ENCODE assay signal across 8 cellular contexts in the genomic region with DNA sequence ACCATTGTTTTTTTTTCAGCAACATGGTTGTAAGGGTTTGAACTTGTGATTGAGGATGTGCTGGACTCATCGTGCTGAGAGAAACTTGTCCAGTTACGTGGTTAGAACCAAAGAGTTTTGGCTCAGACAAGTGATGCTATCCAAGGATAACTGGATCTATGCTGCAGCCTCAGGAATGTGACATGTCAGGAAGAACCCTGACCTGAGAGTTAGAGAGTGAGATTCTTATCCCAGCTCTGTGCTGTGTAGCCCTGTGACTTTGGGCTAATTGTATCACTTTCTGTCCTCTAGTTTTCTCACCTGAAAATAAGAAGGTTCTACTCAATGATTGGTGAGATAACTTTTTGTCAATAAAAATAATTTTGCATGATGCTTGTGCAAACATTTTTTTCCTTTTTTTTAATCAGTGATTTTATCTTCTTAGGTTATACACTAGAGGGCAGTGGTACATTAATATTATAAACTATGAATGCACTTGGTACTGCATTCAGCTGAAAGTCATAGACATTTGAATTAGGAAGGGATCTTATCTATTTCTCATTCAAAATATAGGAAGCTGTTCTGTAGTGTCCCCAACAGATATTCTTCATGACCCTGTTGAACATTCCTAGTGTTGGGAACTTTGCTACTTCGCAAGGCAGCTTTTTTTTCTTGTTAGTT.
DNase-seq lines count a peak whose midpoint lies in the region; ATAC-seq and TF ChIP-seq lines count a peak whose summit lies in the region.
"Had no signal": no experiment of that assay in that cellular context is flagged by ENCODE, and none has a peak within 500 bp of the region (broad histone marks: within the 10 kb centered on the region; RNA-seq: fewer than 3 reads in every experiment).

No MANE protein-coding gene starts in this region.

- TF ChIP-seq CTCF in cardiac fibroblast (IDR thresholded peaks at IDR 0.05; ENCODE audit: low read depth, low read length), result no peak
- peak in 3 of 4 experiments; percentile 19 to 26 (median 20) for TF ChIP-seq CTCF in prostate gland (IDR thresholded peaks at IDR 0.05)

- no peak for TF ChIP-seq POLR2A in prostate gland (IDR thresholded peaks at IDR 0.05)

- no peak overlapping the region for H3K4me3 Mint-ChIP-seq in activated T-cell treated with anti-CD3 and anti-CD28 coated beads, Interleukin-2, amount 50 U/mL, for 72 hours
- H3K4me3 Mint-ChIP-seq: stimulated activated memory B cell treated with anti-CD40 and anti-IgM and Interleukin-4, amounts not matched to agents 10 μg/mL and 1 μg/mL and 100 μg/mL, for 72 hours had no signal

- H3K27me3 ChIP-seq in prostate gland (replicated peaks; ENCODE audit: insufficient read depth), result no peaks in the 10 kb centered on the region

- DNase-seq in HCEC 1CT, result peak; percentile 48
- peak; percentile 15 for DNase-seq in NCI-H2227 (lab: John Stamatoyannopoulos, UW; ENCODE audit: unreplicated experiment)
- peak; percentile 25 to 35 for DNase-seq in cardiac fibroblast (ENCODE audit: low read depth in 2 of 2)
- DNase-seq in prostate gland (ENCODE audit: low spot score), result no peak
- no peak for DNase-seq in activated T-cell treated with anti-CD3 and anti-CD28 coated beads, Interleukin-2, amount 50 U/mL, for 72 hours

- H3K9me3 ChIP-seq in prostate gland, result no peaks in the 10 kb centered on the region

- intact Hi-C loops in prostate gland (cut with DNase I), result no loop called here

- no peaks in the 10 kb centered on the region for H3K4me1 ChIP-seq in prostate gland (replicated peaks)

- no peaks in the 10 kb centered on the region for H3K36me3 ChIP-seq in prostate gland

- no peak overlapping the region for H3K27ac Mint-ChIP-seq in activated T-cell treated with anti-CD3 and anti-CD28 coated beads, Interleukin-2, amount 50 U/mL, for 72 hours
- H3K27ac Mint-ChIP-seq: stimulated activated memory B cell treated with anti-CD40 and anti-IgM and Interleukin-4, amounts not matched to agents 10 μg/mL and 1 μg/mL and 100 μg/mL, for 72 hours had no signal

- no peak overlapping the region for H3K27ac ChIP-seq in prostate gland

- H3K9me3 Mint-ChIP-seq in activated T-cell treated with anti-CD3 and anti-CD28 coated beads, Interleukin-2, amount 50 U/mL, for 72 hours, result no peaks in the 10 kb centered on the region
- H3K9me3 Mint-ChIP-seq: stimulated activated memory B cell treated with anti-CD40 and anti-IgM and Interleukin-4, amounts not matched to agents 10 μg/mL and 1 μg/mL and 100 μg/mL, for 72 hours had no signal

- 58% methylated on average over 3 of the region's 3 CpGs for WGBS in prostate gland

- H3K36me3 Mint-ChIP-seq in activated T-cell treated with anti-CD3 and anti-CD28 coated beads, Interleukin-2, amount 50 U/mL, for 72 hours (ENCODE audit: insufficient read depth in 2 of 2), result no peaks in the 10 kb centered on the region
- H3K36me3 Mint-ChIP-seq: stimulated activated memory B cell treated with anti-CD40 and anti-IgM and Interleukin-4, amounts not matched to agents 10 μg/mL and 1 μg/mL and 100 μg/mL, for 72 hours had no signal

- H3K4me3 ChIP-seq in cardiac fibroblast (replicated peaks in 1 of 2; ENCODE audit: low read depth in 2 of 2, low read length in 2 of 2), result no peak overlapping the region
- no peak overlapping the region for H3K4me3 ChIP-seq in prostate gland

- no peak for ATAC-seq in activated T-cell treated with anti-CD3 and anti-CD28 coated beads, Interleukin-2, amount 50 U/mL, for 72 hours (replicated peaks in 1 of 2)
- ATAC-seq in HG03460 (IDR thresholded peaks at IDR 0.05; ENCODE audit: unreplicated experiment) (no peak), GM18520 (IDR thresholded peaks at IDR 0.05; ENCODE audit: unreplicated experiment) (no peak)
- ATAC-seq: stimulated activated memory B cell treated with anti-CD40 and anti-IgM and Interleukin-4, amounts not matched to agents 10 μg/mL and 1 μg/mL and 100 μg/mL, for 72 hours had no signal

- H3K27me3 Mint-ChIP-seq in activated T-cell treated with anti-CD3 and anti-CD28 coated beads, Interleukin-2, amount 50 U/mL, for 72 hours (ENCODE audit: low read depth), result peaks cover 24% of the 10 kb centered on the region

- H3K4me1 Mint-ChIP-seq in activated T-cell treated with anti-CD3 and anti-CD28 coated beads, Interleukin-2, amount 50 U/mL, for 72 hours (ENCODE audit: low read depth), result no peaks in the 10 kb centered on the region
- H3K4me1 Mint-ChIP-seq: stimulated activated memory B cell treated with anti-CD40 and anti-IgM and Interleukin-4, amounts not matched to agents 10 μg/mL and 1 μg/mL and 100 μg/mL, for 72 hours had no signal

Comparison
In these comparisons a context has a peak if more than half of its experiments do, and no peak if none do; other contexts are left out.
1. DNase-seq: peak in HCEC 1CT (single experiment), NCI-H2227 (single experiment) and cardiac fibroblast (2 of 2); none in prostate gland (single experiment) and activated T-cell treated with anti-CD3 and anti-CD28 coated beads, Interleukin-2, amount 50 U/mL, for 72 hours (0 of 2).